In the genomic region with DNA sequence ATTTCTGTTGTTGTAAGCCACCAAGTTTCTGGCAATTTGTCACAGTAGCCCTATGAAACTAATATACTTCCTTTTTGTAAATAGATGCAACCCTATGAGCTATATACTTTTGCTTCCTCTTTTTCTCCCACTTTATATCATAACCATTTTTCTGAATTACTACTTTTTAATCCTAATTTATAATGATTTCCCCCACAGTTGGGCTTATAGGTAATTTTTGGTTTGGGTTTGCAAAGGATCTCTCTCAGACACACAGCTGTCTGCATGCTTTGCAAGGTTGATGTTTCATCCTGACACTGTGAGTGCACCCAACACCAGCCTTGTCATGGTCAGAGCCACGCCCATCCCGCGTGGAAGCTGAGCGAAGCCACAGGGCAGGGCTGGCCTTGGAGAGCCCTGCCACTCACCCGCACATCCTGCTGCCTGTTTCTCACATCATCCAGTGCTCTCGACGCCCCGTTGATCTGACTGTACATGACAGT, we compare ENCODE assay signal across 8 cellular contexts. TPM values are rescaled to one million over a fixed set of nuclear protein-coding genes. Genes with fewer than 3 reads are reported as not detected.
DNase-seq lines count a peak whose midpoint lies in the region; ATAC-seq lines count a peak whose summit lies in the region.

No MANE protein-coding gene starts in this region.

- ATAC-seq in GM19023 (IDR thresholded peaks at IDR 0.05; ENCODE audit: unreplicated experiment), result peak; percentile 84
- peak; percentile 76 for ATAC-seq in HG03095 (IDR thresholded peaks at IDR 0.05; ENCODE audit: unreplicated experiment)
- ATAC-seq in left ventricle myocardium superior, result peak; percentile 59

- in situ Hi-C loops in ACHN (cut with HindIII; ENCODE audit: low pct_ligation_motif_present, low pct_unique_long_range_greater_than_20kb, low sequenced_read_pairs), result no loop called here

- intact Hi-C loops in left ventricle myocardium superior (cut with micrococcal nuclease), result no loop called here

- DNase-seq in ACHN (peak; percentile 8), SKM-1 treated with dmso at 0.1 percent for 144 hours (lab: John Stamatoyannopoulos, UW; ENCODE audit: unreplicated experiment) (peak; percentile 28), left ventricle myocardium superior (peak; percentile 72), NCI-H82 (lab: John Stamatoyannopoulos, UW) (no peak), NCI-H2171 (lab: John Stamatoyannopoulos, UW) (no peak), hippocampal formation (lab: John Stamatoyannopoulos, UW) (no peak)

RNA-seq across cellular contexts. Expression of a gene that starts 5.7 kb away (rescaled TPM):
- total RNA-seq in left ventricle myocardium superior, result 19.5 TPM

RNA-seq across cellular contexts. Expression of a gene that starts 52.7 kb away (rescaled TPM):
- total RNA-seq in left ventricle myocardium superior, result 8.1 TPM

Comparison
In these comparisons a context has a peak if more than half of its experiments do, and no peak if none do; other contexts are left out.
1. DNase-seq: peak in ACHN (single experiment), SKM-1 treated with dmso at 0.1 percent for 144 hours (single experiment) and left ventricle myocardium superior (single experiment); none in NCI-H82 (single experiment), NCI-H2171 (single experiment) and hippocampal formation (0 of 2).
2. Peak in every context shown above with its lines, with median percentiles within 50 percentile points of each other: ATAC-seq.